ENCODE assay signal across 1 cellular context in the genomic region with DNA sequence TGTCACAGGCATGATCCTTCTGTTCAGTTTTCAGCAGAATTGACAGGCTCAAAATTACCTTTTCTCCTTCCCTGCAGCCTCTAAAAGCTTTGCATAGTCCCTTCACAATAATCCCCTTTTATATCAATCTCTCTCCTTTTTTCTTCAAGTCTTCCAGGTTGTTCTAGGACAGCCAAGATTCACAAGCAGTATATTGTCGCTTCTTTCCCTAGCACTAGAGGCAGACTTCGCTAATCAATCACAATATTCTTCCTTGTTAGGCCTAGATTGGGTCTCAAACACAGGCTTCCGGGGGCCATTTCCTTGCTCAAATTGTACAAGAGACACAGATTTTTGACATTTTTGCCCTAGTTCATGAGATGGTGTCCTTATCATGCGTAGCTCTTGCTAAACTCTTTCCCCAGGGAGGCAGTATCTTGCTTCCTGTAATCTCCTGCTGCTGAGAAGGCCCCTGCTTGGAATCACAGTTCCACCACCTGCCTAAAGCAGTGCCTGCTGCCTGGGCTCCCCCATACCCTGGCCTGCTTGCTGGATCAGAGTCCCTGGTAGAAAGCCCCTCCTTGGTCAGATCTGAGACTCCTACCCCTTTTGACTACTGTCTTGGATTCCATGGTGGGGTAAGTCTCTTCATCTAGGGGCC.
TF ChIP-seq lines count a peak whose summit lies in the region.

No MANE protein-coding gene starts in this region.

TF ChIP-seq in WTC11, 78 proteins besides CTCF, POLR2A, EP300 and RAD21 (continued from another document):
- TF ChIP-seq, protein P1, sequence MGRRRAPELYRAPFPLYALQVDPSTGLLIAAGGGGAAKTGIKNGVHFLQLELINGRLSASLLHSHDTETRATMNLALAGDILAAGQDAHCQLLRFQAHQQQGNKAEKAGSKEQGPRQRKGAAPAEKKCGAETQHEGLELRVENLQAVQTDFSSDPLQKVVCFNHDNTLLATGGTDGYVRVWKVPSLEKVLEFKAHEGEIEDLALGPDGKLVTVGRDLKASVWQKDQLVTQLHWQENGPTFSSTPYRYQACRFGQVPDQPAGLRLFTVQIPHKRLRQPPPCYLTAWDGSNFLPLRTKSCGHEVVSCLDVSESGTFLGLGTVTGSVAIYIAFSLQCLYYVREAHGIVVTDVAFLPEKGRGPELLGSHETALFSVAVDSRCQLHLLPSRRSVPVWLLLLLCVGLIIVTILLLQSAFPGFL (CRISPR knock-in tag; IDR thresholded peaks at IDR 0.05; ENCODE audit: borderline replicate concordance), result no peak
- TF ChIP-seq JAZF1 (CRISPR knock-in tag; IDR thresholded peaks at IDR 0.05), result no peak
- no peak for TF ChIP-seq OVOL2 (CRISPR knock-in tag; IDR thresholded peaks at IDR 0.05; ENCODE audit: borderline replicate concordance)
- TF ChIP-seq MXD4 (CRISPR knock-in tag; IDR thresholded peaks at IDR 0.05; ENCODE audit: borderline replicate concordance), result no peak
- no peak for TF ChIP-seq SOX15 (CRISPR knock-in tag; IDR thresholded peaks at IDR 0.05)
- no peak for TF ChIP-seq TEAD4 (CRISPR knock-in tag; IDR thresholded peaks at IDR 0.05)
- no peak for TF ChIP-seq ZNF232 (CRISPR knock-in tag; IDR thresholded peaks at IDR 0.05)
- TF ChIP-seq, protein P2, sequence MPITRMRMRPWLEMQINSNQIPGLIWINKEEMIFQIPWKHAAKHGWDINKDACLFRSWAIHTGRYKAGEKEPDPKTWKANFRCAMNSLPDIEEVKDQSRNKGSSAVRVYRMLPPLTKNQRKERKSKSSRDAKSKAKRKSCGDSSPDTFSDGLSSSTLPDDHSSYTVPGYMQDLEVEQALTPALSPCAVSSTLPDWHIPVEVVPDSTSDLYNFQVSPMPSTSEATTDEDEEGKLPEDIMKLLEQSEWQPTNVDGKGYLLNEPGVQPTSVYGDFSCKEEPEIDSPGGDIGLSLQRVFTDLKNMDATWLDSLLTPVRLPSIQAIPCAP (CRISPR knock-in tag; IDR thresholded peaks at IDR 0.05), result no peak
- TF ChIP-seq GABPB1 (CRISPR knock-in tag; IDR thresholded peaks at IDR 0.05), result no peak
- TF ChIP-seq TP53 (CRISPR knock-in tag; IDR thresholded peaks at IDR 0.05), result no peak
TF ChIP-seq in WTC11: peak in this region for 0.
